ENCODE assay signal across 1 cellular context in genomic region chr3:58530354-58530865, GRCh38.
TF ChIP-seq lines count a peak whose summit lies in the region.

No MANE protein-coding gene starts in this region.

TF ChIP-seq in HepG2, 621 proteins besides CTCF, POLR2A, EP300 and RAD21:
- TF ChIP-seq ZNF136 (CRISPR knock-in tag; IDR thresholded peaks at IDR 0.05; ENCODE audit: low read depth) (no peak), AGO2 (optimal IDR thresholded peaks at IDR 0.05; ENCODE audit: low read depth, low read length) (peak; percentile 35)
TF ChIP-seq in HepG2: peak in this region for 1.
